Comparison of ENCODE assay signal across 30 cellular contexts in genomic region chr1:63245186-63245585, GRCh38.
"Had no signal": no experiment of that assay in that cellular context is flagged by ENCODE, and none has a peak within 500 bp of the region (broad histone marks: within the 10 kb centered on the region; RNA-seq: fewer than 3 reads in every experiment).

No MANE protein-coding gene starts in this region.

- H3K4me3 ChIP-seq: ovary, psoas muscle, right lobe of liver, sigmoid colon, suprapubic skin, testis, tibial artery, transverse colon, upper lobe of right lung, uterus had no signal

- H3K36me3 Mint-ChIP-seq: naive thymus-derived CD4-positive, alpha-beta T cell; natural killer cell; stimulated activated effector memory CD8-positive, alpha-beta T cell treated with anti-CD3 and anti-CD28 coated beads, Interleukin-12 subunit alpha, Interleukin-12 subunit beta, amount 100 ng/mL, for 72 hours; stimulated activated naive B cell treated with anti-CD40 and anti-IgM and Interleukin-4, amounts not matched to agents 10 μg/mL and 1 μg/mL and 100 μg/mL, for 72 hours; type B pancreatic cell had no signal

- H3K9me3 ChIP-seq: neutrophil, ovary, psoas muscle, right lobe of liver, sigmoid colon, suprapubic skin, testis, tibial artery, transverse colon, upper lobe of right lung, uterus had no signal

- DNase-seq: naive thymus-derived CD4-positive, alpha-beta T cell; natural killer cell; nucleus accumbens; ovary; posterior cingulate gyrus; psoas muscle; right cardiac atrium; right lobe of liver; sigmoid colon; small intestine; stimulated activated CD4-positive, alpha-beta T cell treated with anti-CD3 and anti-CD28 coated beads, Interleukin-15, amount 100 ng/mL, for 24 hours; stimulated activated CD4-positive, alpha-beta T cell treated with anti-CD3 and anti-CD28 coated beads, Interleukin-2, amount 100 ng/mL, for 24 hours; stimulated activated CD4-positive, alpha-beta T cell treated with anti-CD3 and anti-CD28 coated beads, Interleukin-2, amount 100 ng/mL, for 48 hours; stimulated activated CD4-positive, alpha-beta T cell treated with anti-CD3 and anti-CD28 coated beads, Interleukin-4, amount 100 ng/mL, for 24 hours; stimulated activated naive B cell treated with anti-CD40 and anti-IgM and Interleukin-4, amounts not matched to agents 10 μg/mL and 1 μg/mL and 100 μg/mL, for 72 hours; stimulated activated naive CD4-positive, alpha-beta T cell treated with Interleukin-2 at 50 U/mL for 16 hours; substantia nigra; testis; tibial artery; transverse colon; upper lobe of right lung; uterus had no signal

- H3K4me3 Mint-ChIP-seq: naive thymus-derived CD4-positive, alpha-beta T cell; natural killer cell; nephron; stimulated activated effector memory CD8-positive, alpha-beta T cell treated with anti-CD3 and anti-CD28 coated beads, Interleukin-12 subunit alpha, Interleukin-12 subunit beta, amount 100 ng/mL, for 72 hours; stimulated activated naive B cell treated with anti-CD40 and anti-IgM and Interleukin-4, amounts not matched to agents 10 μg/mL and 1 μg/mL and 100 μg/mL, for 72 hours; stimulated activated naive CD8-positive, alpha-beta T cell treated with anti-CD3 and anti-CD28 coated beads, Interleukin-15, Interleukin-2, amounts not matched to agents 100 ng/mL and 50 ng/mL, for 24 hours; type B pancreatic cell had no signal

- H2AFZ ChIP-seq: parathyroid adenoma had no signal

- H3K9me3 Mint-ChIP-seq: nephron; stimulated activated effector memory CD8-positive, alpha-beta T cell treated with anti-CD3 and anti-CD28 coated beads, Interleukin-12 subunit alpha, Interleukin-12 subunit beta, amount 100 ng/mL, for 72 hours; stimulated activated naive CD8-positive, alpha-beta T cell treated with anti-CD3 and anti-CD28 coated beads, Interleukin-15, Interleukin-2, amounts not matched to agents 100 ng/mL and 50 ng/mL, for 24 hours; type B pancreatic cell had no signal

- H3K36me3 ChIP-seq: neutrophil, ovary, right lobe of liver, sigmoid colon, suprapubic skin, tibial artery, transverse colon, upper lobe of right lung, uterus had no signal

- H3K27me3 Mint-ChIP-seq: progenitor cell of endocrine pancreas had no signal

- H3K4me1 ChIP-seq: parathyroid adenoma, psoas muscle, right lobe of liver, sigmoid colon, suprapubic skin, testis, tibial artery, transverse colon, upper lobe of right lung, uterus had no signal

- H3K27ac Mint-ChIP-seq: naive thymus-derived CD4-positive, alpha-beta T cell; natural killer cell; nephron; progenitor cell of endocrine pancreas; stimulated activated effector memory CD8-positive, alpha-beta T cell treated with anti-CD3 and anti-CD28 coated beads, Interleukin-12 subunit alpha, Interleukin-12 subunit beta, amount 100 ng/mL, for 72 hours; stimulated activated naive B cell treated with anti-CD40 and anti-IgM and Interleukin-4, amounts not matched to agents 10 μg/mL and 1 μg/mL and 100 μg/mL, for 72 hours; stimulated activated naive CD8-positive, alpha-beta T cell treated with anti-CD3 and anti-CD28 coated beads, Interleukin-15, Interleukin-2, amounts not matched to agents 100 ng/mL and 50 ng/mL, for 24 hours; type B pancreatic cell had no signal

- H3K79me2 ChIP-seq: parathyroid adenoma had no signal

- H3K4me1 Mint-ChIP-seq: naive thymus-derived CD4-positive, alpha-beta T cell; natural killer cell; nephron; stimulated activated effector memory CD8-positive, alpha-beta T cell treated with anti-CD3 and anti-CD28 coated beads, Interleukin-12 subunit alpha, Interleukin-12 subunit beta, amount 100 ng/mL, for 72 hours; stimulated activated naive B cell treated with anti-CD40 and anti-IgM and Interleukin-4, amounts not matched to agents 10 μg/mL and 1 μg/mL and 100 μg/mL, for 72 hours had no signal

- H3K9ac ChIP-seq: parathyroid adenoma had no signal

- H3K27me3 ChIP-seq: neutrophil, ovary, right lobe of liver, sigmoid colon, suprapubic skin, testis, transverse colon, uterus had no signal

- FAIRE-seq: small intestine had no signal

- H3K27ac ChIP-seq: neutrophil, ovary, parathyroid adenoma, psoas muscle, right lobe of liver, sigmoid colon, suprapubic skin, testis, tibial artery, transverse colon, upper lobe of right lung, uterus had no signal
